19 cellular contexts compared by ENCODE assay signal in genomic region chr9:102922526-102922925, GRCh38.
"Had no signal": no experiment of that assay in that cellular context is flagged by ENCODE, and none has a peak within 500 bp of the region (broad histone marks: within the 10 kb centered on the region; RNA-seq: fewer than 3 reads in every experiment).

No MANE protein-coding gene starts in this region.

- H3K4me3 ChIP-seq: esophagus squamous epithelium, gastrocnemius medialis, psoas muscle, tibial artery had no signal

- H3K4me1 Mint-ChIP-seq: activated CD4-positive, alpha-beta T cell treated with anti-CD3 and anti-CD28 coated beads, Interleukin-2, amount 10 ng/mL, durations not matched to agents 7 days and 5 days; endodermal cell; mesothelial cell of epicardium; natural killer cell had no signal

- H3K27ac ChIP-seq: esophagus squamous epithelium, gastrocnemius medialis, psoas muscle, tibial artery had no signal

- H3K27me3 ChIP-seq: esophagus squamous epithelium, gastrocnemius medialis, tibial artery had no signal

- FAIRE-seq: urothelium cell line had no signal

- H3K27me3 Mint-ChIP-seq: activated CD4-positive, alpha-beta T cell treated with anti-CD3 and anti-CD28 coated beads, Interleukin-2, amount 10 ng/mL, durations not matched to agents 7 days and 5 days had no signal

- H3K4me1 ChIP-seq: esophagus squamous epithelium, gastrocnemius medialis, psoas muscle, tibial artery had no signal

- H3K36me3 ChIP-seq: esophagus squamous epithelium, gastrocnemius medialis, tibial artery had no signal

- ATAC-seq: gastrocnemius medialis; left ventricle myocardium superior; natural killer cell; psoas muscle; right cardiac atrium; stimulated activated naive CD8-positive, alpha-beta T cell treated with anti-CD3 and anti-CD28 coated beads, Interleukin-15, Interleukin-2, amounts not matched to agents 100 U/mL and 50 U/mL, for 24 hours had no signal

- H3K9me3 ChIP-seq: esophagus squamous epithelium, gastrocnemius medialis, psoas muscle, tibial artery had no signal

- H3K27ac Mint-ChIP-seq: activated CD4-positive, alpha-beta T cell treated with anti-CD3 and anti-CD28 coated beads, Interleukin-2, amount 10 ng/mL, durations not matched to agents 7 days and 5 days; endodermal cell; mesothelial cell of epicardium; natural killer cell had no signal

- H3K36me3 Mint-ChIP-seq: mesothelial cell of epicardium, natural killer cell had no signal

- H3K9me3 Mint-ChIP-seq: activated CD4-positive, alpha-beta T cell treated with anti-CD3 and anti-CD28 coated beads, Interleukin-2, amount 10 ng/mL, durations not matched to agents 7 days and 5 days had no signal

- DNase-seq: activated CD4-positive, alpha-beta T cell treated with anti-CD3 and anti-CD28 coated beads, Interleukin-2, amount 10 ng/mL, durations not matched to agents 7 days and 5 days; activated T-cell treated with anti-CD3 and anti-CD28 coated beads, Interleukin-2, amount 50 U/mL, for 1 hour; amygdala; cortex of kidney; endodermal cell; esophagus squamous epithelium; gastrocnemius medialis; hippocampal formation; left ventricle myocardium superior; mammary epithelial cell; natural killer cell; psoas muscle; right cardiac atrium; stimulated activated CD4-positive, alpha-beta T cell treated with anti-CD3 and anti-CD28 coated beads, Interleukin-12 subunit alpha, Interleukin-12 subunit beta, amount 100 ng/mL, for 4 hours; stimulated activated CD4-positive, alpha-beta T cell treated with anti-CD3 and anti-CD28 coated beads, Interleukin-4, amount 100 ng/mL, for 4 hours; stimulated activated naive CD8-positive, alpha-beta T cell treated with anti-CD3 and anti-CD28 coated beads, Interleukin-15, Interleukin-2, amounts not matched to agents 100 U/mL and 50 U/mL, for 24 hours; tibial artery had no signal

- H3K4me3 Mint-ChIP-seq: activated CD4-positive, alpha-beta T cell treated with anti-CD3 and anti-CD28 coated beads, Interleukin-2, amount 10 ng/mL, durations not matched to agents 7 days and 5 days; endodermal cell; mesothelial cell of epicardium; natural killer cell had no signal
